8 cellular contexts compared by ENCODE assay signal in the genomic region with DNA sequence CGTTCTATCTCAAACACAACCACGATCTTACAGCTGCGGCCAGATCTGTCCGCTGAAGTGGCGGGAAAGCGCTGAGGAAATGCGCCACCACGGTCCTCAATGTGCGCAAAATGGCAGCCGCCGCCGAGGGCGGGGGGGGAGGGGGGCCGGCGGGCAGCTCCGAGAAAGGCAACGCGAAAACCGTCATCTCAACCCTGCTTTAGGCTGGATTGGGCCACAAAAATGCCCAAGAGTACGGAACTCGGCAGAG. TPM values are rescaled to one million over a fixed set of nuclear protein-coding genes. Genes with fewer than 3 reads are reported as not detected.
A peak's percentile ranks its signal among the peaks of the same experiment; 100 is the strongest.
DNase-seq lines count a peak whose midpoint lies in the region; ATAC-seq and TF ChIP-seq lines count a peak whose summit lies in the region.

No MANE protein-coding gene starts in this region.

- H3K27ac ChIP-seq in ACC112 (ENCODE audit: low read depth, low read length): peak overlapping the region; percentile 82
- H3K27ac ChIP-seq in OCI-LY3 (ENCODE audit: low read length): peak overlapping the region; percentile 86
- peak overlapping the region; percentile 100 for H3K27ac ChIP-seq in thymus (ENCODE audit: low read depth)

- H3K9me3 ChIP-seq in OCI-LY3 (ENCODE audit: insufficient read depth, low read length) (no peaks in the 10 kb centered on the region), thymus (ENCODE audit: control insufficient read depth) (no peaks in the 10 kb centered on the region)

- H3K4me1 ChIP-seq in ACC112 (ENCODE audit: control insufficient read depth, insufficient read depth, low read length, unreplicated experiment) (peaks cover 42% of the 10 kb centered on the region), OCI-LY3 (ENCODE audit: low read length) (peaks cover 48% of the 10 kb centered on the region), thymus (ENCODE audit: control insufficient read depth, insufficient read depth, low read length) (peaks cover 22% of the 10 kb centered on the region)

- peak overlapping the region; percentile 97 for H3K9ac ChIP-seq in OCI-LY3 (ENCODE audit: low read length)

- DNase-seq in activated effector memory CD4-positive, alpha-beta T cell treated with anti-CD3 and anti-CD28 coated beads, Interleukin-2, amount 50 U/mL, for 16 hours: peak; percentile 91
- DNase-seq in globus pallidus (ENCODE audit: low spot score) (peak; percentile 72), occipital lobe (lab: John Stamatoyannopoulos, UW) (peak; percentile 49)

- TF ChIP-seq CTCF in OCI-LY3 (IDR thresholded peaks at IDR 0.05; ENCODE audit: low read depth, low read length): no peak

- WGBS in thymus: under 1% methylated on average over 21 of the region's 21 CpGs

- H3K36me3 ChIP-seq in ACC112 (ENCODE audit: insufficient read depth, low read length) (peaks cover 43% of the 10 kb centered on the region), OCI-LY3 (replicated peaks; ENCODE audit: low read depth, low read length) (peaks cover 48% of the 10 kb centered on the region), thymus (ENCODE audit: control insufficient read depth, insufficient read depth) (peaks cover 25% of the 10 kb centered on the region)

- H3K27me3 ChIP-seq in ACC112 (ENCODE audit: insufficient read depth, low read length): no peaks in the 10 kb centered on the region
- no peaks in the 10 kb centered on the region for H3K27me3 ChIP-seq in OCI-LY3 (ENCODE audit: low read depth, low read length)
- no peaks in the 10 kb centered on the region for H3K27me3 ChIP-seq in thymus (ENCODE audit: control insufficient read depth, insufficient read depth)

- H2AFZ ChIP-seq in ACC112 (ENCODE audit: low read length, unreplicated experiment): no peak overlapping the region
- H2AFZ ChIP-seq in OCI-LY3 (ENCODE audit: low read depth, low read length): no peak overlapping the region

- peak; percentile 38 for ATAC-seq in GM19035 (IDR thresholded peaks at IDR 0.05; ENCODE audit: unreplicated experiment)
- peak; percentile 38 for ATAC-seq in HG03175 (IDR thresholded peaks at IDR 0.05; ENCODE audit: unreplicated experiment)

- H3K4me3 ChIP-seq in ACC112 (ENCODE audit: low read depth, low read length) (peak overlapping the region; percentile 87), OCI-LY3 (ENCODE audit: low read length) (peak overlapping the region; percentile 92), thymus (ENCODE audit: low read length) (peak overlapping the region; percentile 98)

- H3K79me2 ChIP-seq in ACC112 (ENCODE audit: control insufficient read depth, insufficient read depth, low read length, unreplicated experiment) (peaks cover 52% of the 10 kb centered on the region), OCI-LY3 (ENCODE audit: low read length) (peaks cover 63% of the 10 kb centered on the region)

- H4K20me1 ChIP-seq in OCI-LY3 (ENCODE audit: insufficient read depth, low read length): peaks cover 45% of the 10 kb centered on the region

- peak overlapping the region; percentile 95 for H3K4me2 ChIP-seq in OCI-LY3 (ENCODE audit: low read length)

RNA-seq across cellular contexts. Expression of a gene that starts 0.4 kb away (rescaled TPM):
- 133 TPM for total RNA-seq in occipital lobe
- polyA plus RNA-seq in thymus: 244 TPM

RNA-seq across cellular contexts. Expression of a gene that starts 27.3 kb away (rescaled TPM):
- 13.4 TPM for total RNA-seq in occipital lobe
- 13.0 TPM for polyA plus RNA-seq in thymus

Comparison
In these comparisons a context has a peak if more than half of its experiments do, and no peak if none do; other contexts are left out.
1. Peak in every context shown above with its lines: DNase-seq, ATAC-seq, H3K4me3 ChIP-seq and H3K27ac ChIP-seq.